In genomic region chr4:109735566-109736454, GRCh38 we compare ENCODE assay signal across 1 cellular context.
TF ChIP-seq lines count a peak whose summit lies in the region.

No MANE protein-coding gene starts in this region.

TF ChIP-seq in SK-N-SH, 30 proteins besides CTCF, POLR2A, EP300 and RAD21 (continued from another document):
- TF ChIP-seq USF1 (IDR thresholded peaks at IDR 0.05; ENCODE audit: borderline replicate concordance, low read depth) = no peak
- TF ChIP-seq TAF1 (IDR thresholded peaks at IDR 0.05; ENCODE audit: borderline replicate concordance, low read depth, low read length) = no peak
- no peak for TF ChIP-seq SMC3 (IDR thresholded peaks at IDR 0.05; ENCODE audit: low read depth, low read length)
